8 cellular contexts compared by ENCODE assay signal in the genomic region with DNA sequence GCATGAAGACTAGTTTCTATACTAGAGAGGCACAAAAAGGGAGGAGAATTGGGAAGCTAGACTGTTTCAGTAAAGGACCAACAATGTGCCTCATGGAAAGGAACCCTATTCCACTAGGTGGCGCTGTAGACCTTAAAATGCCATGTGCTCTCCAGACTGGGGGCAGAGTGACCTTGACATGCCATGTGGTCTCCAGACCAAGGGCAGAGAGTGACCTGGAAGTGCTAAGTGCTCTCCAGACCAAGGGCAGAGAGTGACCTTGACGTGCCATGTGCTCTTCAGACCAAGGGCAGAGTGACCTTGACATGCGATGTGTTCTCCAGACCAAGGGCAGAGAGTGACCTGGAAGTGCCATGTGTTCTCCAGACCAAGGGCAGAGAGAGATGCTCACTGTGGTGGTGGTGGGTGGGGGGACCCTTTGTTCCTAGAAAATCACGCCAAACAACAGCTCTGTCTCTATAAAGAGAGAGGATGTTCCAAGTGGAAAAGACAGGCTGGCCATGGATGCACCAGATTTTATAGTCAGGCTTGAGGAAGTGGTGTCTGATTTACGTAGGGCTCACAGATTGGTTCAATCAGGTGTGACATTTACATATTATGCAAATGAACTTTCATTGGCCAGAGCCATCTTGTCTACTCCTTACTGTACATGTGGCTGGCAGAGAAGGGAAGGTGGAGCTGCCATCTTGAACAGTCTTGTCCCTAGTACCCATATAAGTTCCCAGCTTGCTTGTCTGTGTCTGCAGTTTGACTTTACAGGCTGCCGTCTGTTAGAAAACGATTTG.
A peak's percentile ranks its signal among the peaks of the same experiment; 100 is the strongest.
DNase-seq lines count a peak whose midpoint lies in the region; ATAC-seq and TF ChIP-seq lines count a peak whose summit lies in the region.

No MANE protein-coding gene starts in this region.

- no peaks in the 10 kb centered on the region for H3K4me1 Mint-ChIP-seq in immature natural killer cell

- ATAC-seq in GM18498 (IDR thresholded peaks at IDR 0.05; ENCODE audit: unreplicated experiment) (peak; percentile 59), SK-N-SH treated with all-trans-retinoic acid at 6 μM for 48 hours (no peak; the same call in 2 of the 3 replicates), HG03039 (IDR thresholded peaks at IDR 0.05; ENCODE audit: unreplicated experiment) (no peak)

- peak; percentile 69 for TF ChIP-seq CTCF in C4-2B (conservative IDR thresholded peaks at IDR 0.05)

- DNase-seq in Kasumi-1 (lab: John Stamatoyannopoulos, UW) (peak; percentile 65 to 72), immature natural killer cell (peak; percentile 0 to 7 (median 2)), T-helper 9 cell (no peak), cortex of kidney (lab: John Stamatoyannopoulos, UW) (no peak)

- peak overlapping the region; percentile 15; the same call in 1 of the 2 replicates for H3K27ac ChIP-seq in C4-2B

- no peaks in the 10 kb centered on the region for H3K36me3 Mint-ChIP-seq in immature natural killer cell

- H3K9me3 Mint-ChIP-seq in immature natural killer cell = peaks cover 0 to 18% (median 3%) of the 10 kb centered on the region in 6 donors

- H3K27ac Mint-ChIP-seq in immature natural killer cell = no peak overlapping the region

- peaks cover 0 to 4% (median 3%) of the 10 kb centered on the region in 3 donors for H3K27me3 Mint-ChIP-seq in immature natural killer cell (ENCODE audit: low read depth in 3 of 3)

- H3K4me3 Mint-ChIP-seq in immature natural killer cell = no peak overlapping the region

TF ChIP-seq in SK-N-SH treated with all-trans-retinoic acid at 6 μM for 48 hours, 23 proteins besides CTCF, POLR2A, EP300 and RAD21:
- TF ChIP-seq, protein P1, sequence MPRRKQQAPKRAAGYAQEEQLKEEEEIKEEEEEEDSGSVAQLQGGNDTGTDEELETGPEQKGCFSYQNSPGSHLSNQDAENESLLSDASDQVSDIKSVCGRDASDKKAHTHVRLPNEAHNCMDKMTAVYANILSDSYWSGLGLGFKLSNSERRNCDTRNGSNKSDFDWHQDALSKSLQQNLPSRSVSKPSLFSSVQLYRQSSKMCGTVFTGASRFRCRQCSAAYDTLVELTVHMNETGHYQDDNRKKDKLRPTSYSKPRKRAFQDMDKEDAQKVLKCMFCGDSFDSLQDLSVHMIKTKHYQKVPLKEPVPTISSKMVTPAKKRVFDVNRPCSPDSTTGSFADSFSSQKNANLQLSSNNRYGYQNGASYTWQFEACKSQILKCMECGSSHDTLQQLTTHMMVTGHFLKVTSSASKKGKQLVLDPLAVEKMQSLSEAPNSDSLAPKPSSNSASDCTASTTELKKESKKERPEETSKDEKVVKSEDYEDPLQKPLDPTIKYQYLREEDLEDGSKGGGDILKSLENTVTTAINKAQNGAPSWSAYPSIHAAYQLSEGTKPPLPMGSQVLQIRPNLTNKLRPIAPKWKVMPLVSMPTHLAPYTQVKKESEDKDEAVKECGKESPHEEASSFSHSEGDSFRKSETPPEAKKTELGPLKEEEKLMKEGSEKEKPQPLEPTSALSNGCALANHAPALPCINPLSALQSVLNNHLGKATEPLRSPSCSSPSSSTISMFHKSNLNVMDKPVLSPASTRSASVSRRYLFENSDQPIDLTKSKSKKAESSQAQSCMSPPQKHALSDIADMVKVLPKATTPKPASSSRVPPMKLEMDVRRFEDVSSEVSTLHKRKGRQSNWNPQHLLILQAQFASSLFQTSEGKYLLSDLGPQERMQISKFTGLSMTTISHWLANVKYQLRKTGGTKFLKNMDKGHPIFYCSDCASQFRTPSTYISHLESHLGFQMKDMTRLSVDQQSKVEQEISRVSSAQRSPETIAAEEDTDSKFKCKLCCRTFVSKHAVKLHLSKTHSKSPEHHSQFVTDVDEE (CRISPR knock-in tag; IDR thresholded peaks at IDR 0.05) = peak; percentile 34; the same call in 1 of the 2 replicates
- TF ChIP-seq CSDC2 (CRISPR knock-in tag; IDR thresholded peaks at IDR 0.05) = no peak
- TF ChIP-seq ZNF8 (CRISPR knock-in tag; IDR thresholded peaks at IDR 0.05) = 0 out of 2 replicates have a peak, but pooled peaks have one; percentile 21
- peak; percentile 83 for TF ChIP-seq ESRRG (CRISPR knock-in tag; IDR thresholded peaks at IDR 0.05)
- peak; percentile 51; the same call in 1 of the 2 replicates for TF ChIP-seq TCF4 (CRISPR knock-in tag; IDR thresholded peaks at IDR 0.05; ENCODE audit: borderline replicate concordance)

Comparison
In these comparisons a context has a peak if more than half of its experiments do, and no peak if none do; other contexts are left out.
1. DNase-seq: peak in Kasumi-1 (2 of 2) and immature natural killer cell (3 of 3); none in T-helper 9 cell (single experiment) and cortex of kidney (single experiment).